ENCODE assay signal across 17 cellular contexts in the genomic region with DNA sequence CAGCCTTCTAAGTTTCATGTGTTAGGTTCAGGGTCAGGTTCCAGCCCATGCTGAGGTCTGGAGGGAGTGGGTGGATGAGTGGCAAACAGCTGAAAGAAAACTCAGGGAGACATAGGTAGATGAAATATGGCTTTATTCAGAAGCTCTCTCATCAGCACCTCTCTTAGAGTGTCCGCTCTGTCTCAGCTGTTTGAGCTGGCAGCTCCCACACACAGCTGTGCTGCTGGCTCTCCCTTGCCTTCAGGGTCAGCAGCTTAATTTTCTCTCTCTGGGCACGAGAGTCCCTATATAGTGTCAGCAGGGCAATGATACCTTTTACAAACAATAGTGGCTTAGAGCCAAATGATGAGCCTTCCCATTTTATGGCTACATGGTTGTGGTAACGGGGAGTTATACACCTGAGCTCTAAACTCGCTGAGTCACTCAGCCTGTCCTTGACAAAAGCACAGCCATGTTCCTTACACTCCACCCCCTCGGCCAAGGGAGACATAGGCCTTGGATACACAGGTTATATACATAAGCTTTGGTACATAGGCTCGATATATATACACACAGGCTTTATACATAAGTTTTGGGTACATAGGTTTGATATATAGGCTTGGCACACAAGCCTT. TPM values are rescaled to one million over a fixed set of nuclear protein-coding genes. Genes with fewer than 3 reads are reported as not detected.
DNase-seq lines count a peak whose midpoint lies in the region; ATAC-seq and TF ChIP-seq lines count a peak whose summit lies in the region.
"Had no signal": no experiment of that assay in that cellular context is flagged by ENCODE, and none has a peak within 500 bp of the region (broad histone marks: within the 10 kb centered on the region; RNA-seq: fewer than 3 reads in every experiment).

No MANE protein-coding gene starts in this region.

- H3K36me3 ChIP-seq in right atrium auricular region (no peaks in the 10 kb centered on the region), PC-3 (ENCODE audit: low read depth, low read length) (no peaks in the 10 kb centered on the region), testis (ENCODE audit: low read depth, missing control alignments) (no peaks in the 10 kb centered on the region)
- no peaks in the 10 kb centered on the region for H3K36me3 ChIP-seq in effector memory CD4-positive, alpha-beta T cell (ENCODE audit: control insufficient read depth, insufficient read depth, low read length)
- H3K36me3 ChIP-seq: BLaER1 treated with 17β-estradiol and CSF1 and Interleukin-3, amounts not matched to agents 10 nM and 100 nM had no signal

- no peak for DNase-seq in Right ventricle myocardium inferior (ENCODE audit: missing footprints)
- no peak for DNase-seq in right atrium auricular region (ENCODE audit: low spot score)
- peak; percentile 6 for DNase-seq in PC-3
- no peak for DNase-seq in foreskin keratinocyte
- DNase-seq in effector memory CD4-positive, alpha-beta T cell: no peak
- DNase-seq in testis: no peak
- DNase-seq: CD8-positive, alpha-beta T cell; DMS79 treated with DMSO at 0.1 percent for 48 hours; HFFc6; KG1; NCI-H510A; T-helper 1 cell had no signal

- intact Hi-C loops in Right ventricle myocardium inferior (cut with DNase I) (no loop called here), PC-3 (cut with micrococcal nuclease) (no loop called here), testis (cut with DNase I; ENCODE audit: low total_unique reads) (no loop called here)

- H3K4me3 ChIP-seq in right atrium auricular region (no peak overlapping the region), PC-3 (ENCODE audit: low read length) (no peak overlapping the region), testis (no peak overlapping the region)
- no peak overlapping the region for H3K4me3 ChIP-seq in effector memory CD4-positive, alpha-beta T cell (ENCODE audit: insufficient read depth, low read depth, low read length, poor library complexity, severe bottlenecking)
- H3K4me3 ChIP-seq: BLaER1 treated with 17β-estradiol and CSF1 and Interleukin-3, amounts not matched to agents 10 nM and 100 nM had no signal

- WGBS in testis, 2 donors: 49 to 59% methylated on average over 6 of the region's 6 CpGs

- H3K27me3 ChIP-seq in right atrium auricular region (no peaks in the 10 kb centered on the region), PC-3 (ENCODE audit: low read length) (no peaks in the 10 kb centered on the region), foreskin keratinocyte (no peaks in the 10 kb centered on the region), testis (no peaks in the 10 kb centered on the region)
- no peaks in the 10 kb centered on the region for H3K27me3 ChIP-seq in effector memory CD4-positive, alpha-beta T cell (replicated peaks; ENCODE audit: control insufficient read depth, insufficient read depth, low read length, poor library complexity, severe bottlenecking)
- H3K27me3 ChIP-seq: BLaER1 treated with 17β-estradiol and CSF1 and Interleukin-3, amounts not matched to agents 10 nM and 100 nM had no signal

- H3K4me1 ChIP-seq in right atrium auricular region (no peaks in the 10 kb centered on the region), PC-3 (ENCODE audit: insufficient read depth, low read length) (no peaks in the 10 kb centered on the region), foreskin keratinocyte (no peaks in the 10 kb centered on the region), testis (no peaks in the 10 kb centered on the region)
- no peaks in the 10 kb centered on the region for H3K4me1 ChIP-seq in effector memory CD4-positive, alpha-beta T cell (ENCODE audit: control insufficient read depth, insufficient read depth, low read length, poor library complexity, severe bottlenecking)
- H3K4me1 ChIP-seq: BLaER1 treated with 17β-estradiol and CSF1 and Interleukin-3, amounts not matched to agents 10 nM and 100 nM had no signal

- ATAC-seq in Right ventricle myocardium inferior (peak; percentile 9), PC-3 (no peak), foreskin keratinocyte (peak; percentile 82), HG02981 (IDR thresholded peaks at IDR 0.05; ENCODE audit: unreplicated experiment) (no peak)
- ATAC-seq: CD8-positive, alpha-beta T cell; Panc1; SK-N-SH treated with all-trans-retinoic acid at 6 μM for 48 hours had no signal

- TF ChIP-seq POLR2A in testis (IDR thresholded peaks at IDR 0.05): no peak

- no peak overlapping the region for H3K4me2 ChIP-seq in PC-3 (ENCODE audit: low read length)
- H3K4me2 ChIP-seq: BLaER1 treated with 17β-estradiol and CSF1 and Interleukin-3, amounts not matched to agents 10 nM and 100 nM had no signal

- TF ChIP-seq CTCF in right atrium auricular region (IDR thresholded peaks at IDR 0.05) (no peak), PC-3 (conservative IDR thresholded peaks at IDR 0.05; ENCODE audit: low read depth, low read length) (no peak), foreskin keratinocyte (conservative IDR thresholded peaks at IDR 0.05) (no peak), testis (IDR thresholded peaks at IDR 0.05) (no peak)

- H3K9me3 ChIP-seq in right atrium auricular region (no peaks in the 10 kb centered on the region), PC-3 (ENCODE audit: low read length) (no peaks in the 10 kb centered on the region), testis (no peaks in the 10 kb centered on the region)
- no peaks in the 10 kb centered on the region for H3K9me3 ChIP-seq in effector memory CD4-positive, alpha-beta T cell (ENCODE audit: control insufficient read depth, low read length)

- H2AFZ ChIP-seq in PC-3 (ENCODE audit: low read length): no peak overlapping the region

- no peak overlapping the region for H3K9ac ChIP-seq in PC-3 (ENCODE audit: low read length)
- H3K9ac ChIP-seq: BLaER1 treated with 17β-estradiol and CSF1 and Interleukin-3, amounts not matched to agents 10 nM and 100 nM had no signal

- BruUV-seq in PC-3 (replicated peaks; lab: Mats Ljungman, UMichigan): no TSS peak

- no peaks in the 10 kb centered on the region for H3K79me2 ChIP-seq in PC-3 (ENCODE audit: low read length)

- no peaks in the 10 kb centered on the region for H4K20me1 ChIP-seq in PC-3 (ENCODE audit: low read length)
- H4K20me1 ChIP-seq: BLaER1 treated with 17β-estradiol and CSF1 and Interleukin-3, amounts not matched to agents 10 nM and 100 nM had no signal

- CTCF ChIA-PET in PC-3 (lab: Charles Lee): no interaction called here

- H3K27ac ChIP-seq in right atrium auricular region (no peak overlapping the region), PC-3 (ENCODE audit: low read length) (no peak overlapping the region), foreskin keratinocyte (no peak overlapping the region), testis (no peak overlapping the region)
- H3K27ac ChIP-seq in effector memory CD4-positive, alpha-beta T cell (ENCODE audit: insufficient read depth, low read length, poor library complexity, severe bottlenecking): no peak overlapping the region
- H3K27ac ChIP-seq: BLaER1 treated with 17β-estradiol and CSF1 and Interleukin-3, amounts not matched to agents 10 nM and 100 nM had no signal

- H3F3A ChIP-seq in PC-3 (ENCODE audit: low read length, unreplicated experiment): no peaks in the 10 kb centered on the region

- H3K9me2 ChIP-seq in PC-3 (replicated peaks; ENCODE audit: low read length): no peaks in the 10 kb centered on the region

- POLR2A ChIA-PET in PC-3 (lab: Charles Lee; ENCODE audit: unreplicated experiment): no interaction called here

RNA-seq across cellular contexts. Expression of a gene that starts 10.4 kb away (rescaled TPM):
- total RNA-seq in Right ventricle myocardium inferior (0.38 TPM), right atrium auricular region (1 to 10 TPM in 1 of 2 donors, not detected in 1; 1.1 TPM), PC-3 (2014; rRNA removed) (0.26 and 0.69 TPM in 2 replicates), foreskin keratinocyte (not detected in 2 replicates), testis (10 to 100 TPM; 11.1 to 39.1 TPM)
- polyA plus RNA-seq in foreskin keratinocyte (not detected in 2 replicates), testis (ENCODE audit: insufficient read depth, low read depth, low replicate concordance) (53.6 TPM)
- total RNA-seq: CD8-positive, alpha-beta T cell; HFFc6; HT-29 had no signal

RNA-seq across cellular contexts. Expression of a gene that starts 14.2 kb away (rescaled TPM):
- total RNA-seq in Right ventricle myocardium inferior (0.32 TPM), right atrium auricular region (under 1 TPM in 1 of 2 donors, not detected in 1; 0.74 TPM), PC-3 (2014; rRNA removed) (0.52 and 2.0 TPM in 2 replicates), foreskin keratinocyte (not detected in 2 replicates), testis (10 to 100 TPM; 16.3 to 25.6 TPM)
- polyA plus RNA-seq in foreskin keratinocyte (not detected in 2 replicates), testis (ENCODE audit: insufficient read depth, low read depth, low replicate concordance) (37.6 TPM)
- total RNA-seq: CD8-positive, alpha-beta T cell; HFFc6 had no signal

Comparison
In these comparisons a context has a peak if more than half of its experiments do, and no peak if none do; other contexts are left out.
1. ATAC-seq: peak in Right ventricle myocardium inferior (single experiment) and foreskin keratinocyte (single experiment); none in PC-3 (single experiment) and HG02981 (single experiment).